8 cellular contexts compared by ENCODE assay signal in genomic region chr1:116853680-116854191, GRCh38. TPM values are rescaled to one million over a fixed set of nuclear protein-coding genes. Genes with fewer than 3 reads are reported as not detected.
A peak's percentile ranks its signal among the peaks of the same experiment; 100 is the strongest.
DNase-seq lines count a peak whose midpoint lies in the region; ATAC-seq, FAIRE-seq and TF ChIP-seq lines count a peak whose summit lies in the region.

No MANE protein-coding gene starts in this region.

- no peaks in the 10 kb centered on the region for H3K36me3 ChIP-seq in uterus

- no peaks in the 10 kb centered on the region for H3K27me3 Mint-ChIP-seq in activated T-helper 1 cell treated with anti-CD3 and anti-CD28 coated beads, Interleukin-12 subunit alpha, Interleukin-12 subunit beta, Interleukin-2, Interleukin-4 antibody, amounts not matched to agents 30 ng/mL and 10 ng/mL and 1 ng/mL, durations not matched to agents 14 hours and 24 hours and 36 hours (ENCODE audit: insufficient read depth)

- H3K27me3 ChIP-seq in uterus: no peaks in the 10 kb centered on the region

- H3K4me1 Mint-ChIP-seq in activated T-helper 1 cell treated with anti-CD3 and anti-CD28 coated beads, Interleukin-12 subunit alpha, Interleukin-12 subunit beta, Interleukin-2, Interleukin-4 antibody, amounts not matched to agents 30 ng/mL and 10 ng/mL and 1 ng/mL, durations not matched to agents 14 hours and 24 hours and 36 hours (ENCODE audit: low read depth): peaks cover 34% of the 10 kb centered on the region

- peaks cover 3% of the 10 kb centered on the region for H3K36me3 Mint-ChIP-seq in activated T-helper 1 cell treated with anti-CD3 and anti-CD28 coated beads, Interleukin-12 subunit alpha, Interleukin-12 subunit beta, Interleukin-2, Interleukin-4 antibody, amounts not matched to agents 30 ng/mL and 10 ng/mL and 1 ng/mL, durations not matched to agents 14 hours and 24 hours and 36 hours (ENCODE audit: low read depth)

- no peak overlapping the region for H3K4me3 ChIP-seq in uterus

- DNase-seq in G401 (ENCODE audit: low spot score) (peak; percentile 37), MV-4-11 (lab: John Stamatoyannopoulos, UW) (peak; percentile 74), uterus (peak in 1 of 2 donors; percentile 34), Ammon's horn (ENCODE audit: low spot score) (no peak)
- no peak for DNase-seq in activated T-helper 1 cell treated with anti-CD3 and anti-CD28 coated beads, Interleukin-12 subunit alpha, Interleukin-12 subunit beta, Interleukin-2, Interleukin-4 antibody, amounts not matched to agents 30 ng/mL and 10 ng/mL and 1 ng/mL, durations not matched to agents 14 hours and 24 hours and 36 hours (ENCODE audit: low spot score)

- no peaks in the 10 kb centered on the region for H3K9me3 Mint-ChIP-seq in activated T-helper 1 cell treated with anti-CD3 and anti-CD28 coated beads, Interleukin-12 subunit alpha, Interleukin-12 subunit beta, Interleukin-2, Interleukin-4 antibody, amounts not matched to agents 30 ng/mL and 10 ng/mL and 1 ng/mL, durations not matched to agents 14 hours and 24 hours and 36 hours

- peak overlapping the region; percentile 53 for H3K27ac Mint-ChIP-seq in activated T-helper 1 cell treated with anti-CD3 and anti-CD28 coated beads, Interleukin-12 subunit alpha, Interleukin-12 subunit beta, Interleukin-2, Interleukin-4 antibody, amounts not matched to agents 30 ng/mL and 10 ng/mL and 1 ng/mL, durations not matched to agents 14 hours and 24 hours and 36 hours

- H3K27ac ChIP-seq in uterus: peak overlapping the region; percentile 19 to 28

- intact Hi-C loops in activated T-helper 1 cell treated with anti-CD3 and anti-CD28 coated beads, Interleukin-12 subunit alpha, Interleukin-12 subunit beta, Interleukin-2, Interleukin-4 antibody, amounts not matched to agents 30 ng/mL and 10 ng/mL and 1 ng/mL, durations not matched to agents 14 hours and 24 hours and 36 hours (cut with micrococcal nuclease): loop anchor here (1.0 kb wide), 1 partner anchor 26 kb away; no protein-coding TSS in a partner anchor
- intact Hi-C loops in uterus (cut with DNase I; ENCODE audit: low total_unique reads): no loop called here

- ATAC-seq in HG02981 (IDR thresholded peaks at IDR 0.05; ENCODE audit: unreplicated experiment) (no peak), HG03521 (IDR thresholded peaks at IDR 0.05; ENCODE audit: unreplicated experiment) (no peak)

- H3K4me1 ChIP-seq in uterus: peaks cover 0 to 4% of the 10 kb centered on the region in 2 donors

- no peak overlapping the region for H3K4me3 Mint-ChIP-seq in activated T-helper 1 cell treated with anti-CD3 and anti-CD28 coated beads, Interleukin-12 subunit alpha, Interleukin-12 subunit beta, Interleukin-2, Interleukin-4 antibody, amounts not matched to agents 30 ng/mL and 10 ng/mL and 1 ng/mL, durations not matched to agents 14 hours and 24 hours and 36 hours

- H3K9me3 ChIP-seq in uterus: no peaks in the 10 kb centered on the region

- no peak for TF ChIP-seq POLR2A in uterus (IDR thresholded peaks at IDR 0.05)

- no peak for TF ChIP-seq CTCF in uterus (IDR thresholded peaks at IDR 0.05)

- in situ Hi-C loops in G401 (cut with HindIII; ENCODE audit: low sequenced_read_pairs): no loop called here

- peak; percentile 97 for FAIRE-seq in islet of Langerhans (lab: Jason Lieb, UNC)

RNA-seq across cellular contexts. Expression of gene PTGFRN, which starts 56.0 kb away (rescaled TPM):
- total RNA-seq in G401 (2014; rRNA removed; shearing (Covaris generic)): 50.5 and 81.0 TPM in 2 replicates
- 38.0 and 43.4 TPM in 2 replicates for total RNA-seq in activated T-helper 1 cell treated with anti-CD3 and anti-CD28 coated beads, Interleukin-12 subunit alpha, Interleukin-12 subunit beta, Interleukin-2, Interleukin-4 antibody, amounts not matched to agents 30 ng/mL and 10 ng/mL and 1 ng/mL, durations not matched to agents 14 hours and 24 hours and 36 hours
- 100 to 1,000 TPM in 2 of 4 donors, 10 to 100 TPM in 2; 32.4 to 134 (median 88.8) TPM for total RNA-seq in uterus

Comparison
In these comparisons a context has a peak if more than half of its experiments do, and no peak if none do; other contexts are left out.
1. DNase-seq: peak in G401 (single experiment) and MV-4-11 (single experiment); none in activated T-helper 1 cell treated with anti-CD3 and anti-CD28 coated beads, Interleukin-12 subunit alpha, Interleukin-12 subunit beta, Interleukin-2, Interleukin-4 antibody, amounts not matched to agents 30 ng/mL and 10 ng/mL and 1 ng/mL, durations not matched to agents 14 hours and 24 hours and 36 hours (single experiment) and Ammon's horn (single experiment).